11 cellular contexts compared by ENCODE assay signal in genomic region chr13:106867249-106867648, GRCh38.
A peak's percentile ranks its signal among the peaks of the same experiment; 100 is the strongest.
DNase-seq lines count a peak whose midpoint lies in the region; ATAC-seq and TF ChIP-seq lines count a peak whose summit lies in the region.
"Had no signal": no experiment of that assay in that cellular context is flagged by ENCODE, and none has a peak within 500 bp of the region (broad histone marks: within the 10 kb centered on the region; RNA-seq: fewer than 3 reads in every experiment).

No MANE protein-coding gene starts in this region.

- POLR2A ChIA-PET in activated CD8-positive, alpha-beta T cell treated with anti-CD3 and anti-CD28 coated beads for 36 hours (lab: Charles Lee), result no interaction called here

- dilution Hi-C loops in mammary epithelial cell (cut with HindIII; ENCODE audit: low sequenced_read_pairs), result no loop called here

- no peaks in the 10 kb centered on the region for H3K9me3 Mint-ChIP-seq in activated CD8-positive, alpha-beta T cell treated with anti-CD3 and anti-CD28 coated beads for 36 hours

- H4K20me1 ChIP-seq in mammary epithelial cell (ENCODE audit: insufficient read depth, low read length), result no peaks in the 10 kb centered on the region

- H3K4me1 Mint-ChIP-seq in activated CD8-positive, alpha-beta T cell treated with anti-CD3 and anti-CD28 coated beads for 36 hours (ENCODE audit: low read depth), result no peaks in the 10 kb centered on the region

- no peaks in the 10 kb centered on the region for H3K36me3 Mint-ChIP-seq in activated CD8-positive, alpha-beta T cell treated with anti-CD3 and anti-CD28 coated beads for 36 hours (ENCODE audit: low read depth)

- intact Hi-C loops in mammary epithelial cell (cut with micrococcal nuclease), result no loop called here
- intact Hi-C loops in activated CD8-positive, alpha-beta T cell treated with anti-CD3 and anti-CD28 coated beads for 36 hours (cut with micrococcal nuclease), result no loop called here

- H3K27me3 ChIP-seq in H7 (ENCODE audit: control insufficient read depth, insufficient read depth, low read length) (no peaks in the 10 kb centered on the region), mammary epithelial cell (ENCODE audit: insufficient read depth, low read length) (no peaks in the 10 kb centered on the region), stomach smooth muscle (ENCODE audit: control insufficient read depth in 1 of 2, insufficient read depth in 2 of 2, low read length in 2 of 2) (no peaks in the 10 kb centered on the region)
- H3K27me3 ChIP-seq: thyroid gland had no signal

- H3K36me3 ChIP-seq in H7 (replicated peaks; ENCODE audit: control insufficient read depth, insufficient read depth, low read length) (no peaks in the 10 kb centered on the region), mammary epithelial cell (ENCODE audit: insufficient read depth, low read length) (no peaks in the 10 kb centered on the region), stomach smooth muscle (ENCODE audit: control insufficient read depth in 2 of 2, insufficient read depth in 2 of 2, low read length in 2 of 2) (no peaks in the 10 kb centered on the region)
- H3K36me3 ChIP-seq: thyroid gland had no signal

- no peaks in the 10 kb centered on the region for H3K4me1 ChIP-seq in mammary epithelial cell (ENCODE audit: insufficient read depth, low read length)
- no peaks in the 10 kb centered on the region for H3K4me1 ChIP-seq in stomach smooth muscle (ENCODE audit: control insufficient read depth, insufficient read depth, low read length)
- H3K4me1 ChIP-seq: thyroid gland had no signal

- peaks cover 7% of the 10 kb centered on the region for H3K27me3 Mint-ChIP-seq in activated CD8-positive, alpha-beta T cell treated with anti-CD3 and anti-CD28 coated beads for 36 hours

- H3K9ac ChIP-seq in mammary epithelial cell (ENCODE audit: insufficient read depth, low read length) (no peak overlapping the region), stomach smooth muscle (ENCODE audit: low read length in 2 of 2) (no peak overlapping the region)

- H3K79me2 ChIP-seq in mammary epithelial cell (ENCODE audit: insufficient read depth, low read length), result no peaks in the 10 kb centered on the region

- no peak overlapping the region for H2AFZ ChIP-seq in mammary epithelial cell (ENCODE audit: low read depth, low read length)

- WGBS in mammary epithelial cell (ENCODE audit: low coverage, missing lambda C conversion rate), result 18% methylated on average over 12 of the region's 13 CpGs

- no peak for ATAC-seq in GM21423 (IDR thresholded peaks at IDR 0.05; ENCODE audit: unreplicated experiment)
- no peak for ATAC-seq in activated CD8-positive, alpha-beta T cell treated with anti-CD3 and anti-CD28 coated beads for 36 hours

- H3K4me3 Mint-ChIP-seq in activated CD8-positive, alpha-beta T cell treated with anti-CD3 and anti-CD28 coated beads for 36 hours, result no peak overlapping the region

- in situ Hi-C loops in mammary epithelial cell (cut with MboI; ENCODE audit: low sequenced_read_pairs in 2 of 2), result no loop called here

- CTCF ChIA-PET in mammary epithelial cell (lab: Charles Lee; ENCODE audit: low non-redundant PET), result no interaction called here
- CTCF ChIA-PET in activated CD8-positive, alpha-beta T cell treated with anti-CD3 and anti-CD28 coated beads for 36 hours (lab: Charles Lee), result no interaction called here

- no peak overlapping the region for H3K27ac Mint-ChIP-seq in activated CD8-positive, alpha-beta T cell treated with anti-CD3 and anti-CD28 coated beads for 36 hours

- peak; percentile 19 for DNase-seq in H7
- DNase-seq in mammary epithelial cell, result peak; percentile 0
- peak; percentile 8 to 25 for DNase-seq in lung microvascular endothelial cell (ENCODE audit: low read depth in 2 of 2)
- no peak for DNase-seq in LoVo (ENCODE audit: low spot score)
- no peak for DNase-seq in HuH-7 (ENCODE audit: low spot score)
- no peak for DNase-seq in activated CD8-positive, alpha-beta T cell treated with anti-CD3 and anti-CD28 coated beads for 36 hours
- DNase-seq: NCI-H446 treated with DMSO at 0.1 percent for 48 hours; stimulated activated CD4-positive, alpha-beta T cell treated with anti-CD3 and anti-CD28 coated beads, Interleukin-2, amount 100 ng/mL, for 24 hours; thyroid gland had no signal

- TF ChIP-seq CTCF in mammary epithelial cell (conservative IDR thresholded peaks at IDR 0.05 in 1 of 2, IDR thresholded peaks at IDR 0.05 in 1 of 2; ENCODE audit: extremely low read depth in 1 of 2, insufficient read depth in 1 of 2, low read depth in 1 of 2, low read length in 2 of 2), result no peak
- TF ChIP-seq CTCF in activated CD8-positive, alpha-beta T cell treated with anti-CD3 and anti-CD28 coated beads for 36 hours (IDR thresholded peaks at IDR 0.05), result no peak

- no TSS peak for BruUV-seq in mammary epithelial cell (replicated peaks; lab: Mats Ljungman, UMichigan)

- H3K4me3 ChIP-seq in H7 (ENCODE audit: insufficient read depth, low read depth, low read length) (no peak overlapping the region), mammary epithelial cell (replicated peaks in 1 of 3; ENCODE audit: insufficient read depth in 1 of 3, low read depth in 2 of 3, low read length in 3 of 3) (no peak overlapping the region), stomach smooth muscle (ENCODE audit: low read length in 2 of 2) (peak overlapping the region; percentile 50 to 60)
- H3K4me3 ChIP-seq: thyroid gland had no signal

- H3K27ac ChIP-seq in mammary epithelial cell (ENCODE audit: insufficient read depth, low read depth, low read length), result no peak overlapping the region
- no peak overlapping the region for H3K27ac ChIP-seq in stomach smooth muscle (ENCODE audit: low read length)
- H3K27ac ChIP-seq: thyroid gland had no signal

- no peak overlapping the region for H3K4me2 ChIP-seq in mammary epithelial cell (ENCODE audit: insufficient read depth, low read depth, low read length)

- H3K9me3 ChIP-seq in mammary epithelial cell (replicated peaks; ENCODE audit: insufficient read depth, low read length), result no peaks in the 10 kb centered on the region
- no peaks in the 10 kb centered on the region for H3K9me3 ChIP-seq in stomach smooth muscle (ENCODE audit: control insufficient read depth in 2 of 2, low read length in 2 of 2)
- H3K9me3 ChIP-seq: thyroid gland had no signal

Comparison
In these comparisons a context has a peak if more than half of its experiments do, and no peak if none do; other contexts are left out.
1. DNase-seq: peak in H7 (single experiment), mammary epithelial cell (single experiment) and lung microvascular endothelial cell (2 of 2); none in LoVo (single experiment), HuH-7 (single experiment) and activated CD8-positive, alpha-beta T cell treated with anti-CD3 and anti-CD28 coated beads for 36 hours (single experiment).
2. H3K4me3 ChIP-seq: peak in stomach smooth muscle (2 of 2); none in H7 (single experiment) and mammary epithelial cell (0 of 3).